In the genomic region with DNA sequence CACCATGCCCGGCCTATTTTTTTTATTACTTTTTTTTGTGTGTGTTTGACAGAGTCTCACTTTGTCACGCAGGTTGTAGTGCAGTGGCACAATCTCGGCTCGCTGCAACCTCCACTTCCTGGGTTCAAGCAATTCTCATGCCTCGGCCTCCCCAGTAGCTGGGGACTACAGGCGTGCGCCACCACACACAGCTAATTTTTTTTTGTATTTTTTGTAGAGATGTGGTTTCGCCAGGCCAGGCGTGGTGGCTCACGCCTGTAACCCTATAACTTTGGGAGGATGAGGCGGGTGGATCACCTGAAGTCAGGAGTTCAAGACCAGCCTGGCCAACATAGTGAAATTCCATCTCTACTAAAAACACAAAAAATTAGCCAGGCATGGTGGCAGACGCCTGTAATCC, we compare ENCODE assay signal across 6 cellular contexts. TPM values are rescaled to one million over a fixed set of nuclear protein-coding genes. Genes with fewer than 3 reads are reported as not detected.
DNase-seq lines count a peak whose midpoint lies in the region; ATAC-seq, FAIRE-seq and TF ChIP-seq lines count a peak whose summit lies in the region.
"Not testable (repeated sequence)": the region's sequence is repeated elsewhere in the genome, so short reads cannot be mapped to it uniquely, and the experiment has no call there.

No MANE protein-coding gene starts in this region.

- not testable (repeated sequence) for H3K27me3 ChIP-seq in BLaER1 treated with 17β-estradiol and CSF1 and Interleukin-3, amounts not matched to agents 10 nM and 100 nM; PC-9 (ENCODE audit: insufficient read depth, low read depth); K562 (ENCODE audit: control insufficient read depth in 2 of 2, insufficient read depth in 2 of 2, low read length in 2 of 2); hepatocyte; lower lobe of right lung (ENCODE audit: low read depth); upper lobe of left lung

- not testable (repeated sequence) for ATAC-seq in K562; lower lobe of right lung; upper lobe of left lung (ENCODE audit: low FRiP score in 2 of 2)

- TF ChIP-seq CTCF in PC-9 (conservative IDR thresholded peaks at IDR 0.05); K562 (IDR thresholded peaks at IDR 0.05 in 2 of 3, conservative IDR thresholded peaks at IDR 0.05 in 1 of 3; ENCODE audit: insufficient read depth in 2 of 3, low read depth in 1 of 3, low read length in 3 of 3); hepatocyte (IDR thresholded peaks at IDR 0.05; ENCODE audit: poor library complexity); lower lobe of right lung (IDR thresholded peaks at IDR 0.05); upper lobe of left lung (IDR thresholded peaks at IDR 0.05): not testable (repeated sequence)

- peak overlapping the region; percentile 93 to 100 (median 97); a peak in 21 of 22 replicates for H3K27ac ChIP-seq in BLaER1 treated with 17β-estradiol and CSF1 and Interleukin-3, amounts not matched to agents 10 nM and 100 nM
- 0 out of 2 replicates have a peak overlapping the region, but pooled peaks have one; percentile 41 for H3K27ac ChIP-seq in PC-9
- not testable (repeated sequence) for H3K27ac ChIP-seq in K562 (ENCODE audit: extremely low read depth, low read depth, low read length)
- H3K27ac ChIP-seq in hepatocyte: peak overlapping the region; percentile 92
- H3K27ac ChIP-seq in lower lobe of right lung: peak overlapping the region; percentile 99
- H3K27ac ChIP-seq in upper lobe of left lung: peak overlapping the region; percentile 88 to 99 (median 92)

- BruUV-seq in PC-9 (replicated peaks; lab: Mats Ljungman, UMichigan); K562 (replicated peaks; lab: Mats Ljungman, UMichigan): not testable (repeated sequence)

- 93% methylated on average over 5 of the region's 12 CpGs for WGBS in K562 (ENCODE audit: insufficient coverage, low coverage, missing lambda C conversion rate)
- WGBS in hepatocyte (ENCODE audit: low lambda C conversion rate, missing lambda C conversion rate): 96% methylated on average over 12 of the region's 12 CpGs
- WGBS in upper lobe of left lung, 2 donors: 90 to 97% methylated on average over 12 of the region's 12 CpGs

- H3K4me1 ChIP-seq in BLaER1 treated with 17β-estradiol and CSF1 and Interleukin-3, amounts not matched to agents 10 nM and 100 nM: peaks cover 80 to 98% (median 96%) of the 10 kb centered on the region in 10 experiments
- peaks cover 74% of the 10 kb centered on the region for H3K4me1 ChIP-seq in PC-9 (replicated peaks; ENCODE audit: insufficient read depth)
- peaks cover 23 to 30% of the 10 kb centered on the region in 2 experiments for H3K4me1 ChIP-seq in K562 (replicated peaks in 1 of 2; ENCODE audit: control insufficient read depth in 2 of 2, insufficient read depth in 2 of 2, low read length in 2 of 2)
- H3K4me1 ChIP-seq in hepatocyte (ENCODE audit: insufficient read depth): peaks cover 28% of the 10 kb centered on the region
- H3K4me1 ChIP-seq in lower lobe of right lung: peaks cover 70% of the 10 kb centered on the region
- peaks cover 66 to 73% (median 69%) of the 10 kb centered on the region in 4 donors for H3K4me1 ChIP-seq in upper lobe of left lung

- not testable (repeated sequence) for H3K9me3 ChIP-seq in BLaER1 treated with 17β-estradiol and CSF1 and Interleukin-3, amounts not matched to agents 10 nM and 100 nM (replicated peaks in 1 of 11); PC-9 (ENCODE audit: insufficient read depth, low read depth); K562 (replicated peaks; ENCODE audit: control insufficient read depth, insufficient read depth, low read depth, low read length); hepatocyte (ENCODE audit: low read depth); lower lobe of right lung; upper lobe of left lung

- H3K9me1 ChIP-seq in K562 (ENCODE audit: control insufficient read depth, insufficient read depth, low read length): not testable (repeated sequence)

- not testable (repeated sequence) for DNase-seq in PC-9; K562 (ENCODE audit: extremely low read depth in 1 of 4, low spot score in 3 of 4); hepatocyte (ENCODE audit: low spot score); lower lobe of right lung; upper lobe of left lung

- H3K9ac ChIP-seq in BLaER1 treated with 17β-estradiol and CSF1 and Interleukin-3, amounts not matched to agents 10 nM and 100 nM: peak overlapping the region in 6 of 11 experiments; percentile 79 to 98 (median 90); a peak in 6 of 22 replicates
- H3K9ac ChIP-seq in K562 (ENCODE audit: insufficient read depth in 1 of 2, low read depth in 2 of 2, low read length in 2 of 2): not testable (repeated sequence)

- not testable (repeated sequence) for H3K36me3 ChIP-seq in BLaER1 treated with 17β-estradiol and CSF1 and Interleukin-3, amounts not matched to agents 10 nM and 100 nM; PC-9 (ENCODE audit: low read depth); K562 (ENCODE audit: control insufficient read depth, insufficient read depth, low read length); hepatocyte (replicated peaks; ENCODE audit: insufficient read depth, low read depth); lower lobe of right lung; upper lobe of left lung

- H3K4me2 ChIP-seq in BLaER1 treated with 17β-estradiol and CSF1 and Interleukin-3, amounts not matched to agents 10 nM and 100 nM: peak overlapping the region in 6 of 11 experiments; percentile 79 to 98 (median 93); a peak in 12 of 22 replicates
- H3K4me2 ChIP-seq in PC-9; K562 (ENCODE audit: insufficient read depth, low read length); hepatocyte: not testable (repeated sequence)

- POLR2A ChIA-PET in PC-9 (lab: Charles Lee; ENCODE audit: unreplicated experiment) (interaction anchor here (0.6 kb wide), 2 partner anchors 16 to 450 kb away, joined by 3 to 9 read pairs; partner anchors contain the start of gene SLC25A20), K562 (lab: Yijun Ruan, JAX) (interaction anchor here (0.7 to 1.2 kb wide), 4 partner anchors 8 to 757 kb away, joined by 3 to 4 read pairs (median 4); partner anchors contain the start of genes RHOA, TCTA and USP4)

- in situ Hi-C loops in K562 (cut with MboI): not testable (repeated sequence)

- H3F3A ChIP-seq in PC-9 (ENCODE audit: insufficient read depth, low read depth): peaks cover 67% of the 10 kb centered on the region

- TF ChIP-seq POLR2A in K562 (conservative IDR thresholded peaks at IDR 0.05); upper lobe of left lung (IDR thresholded peaks at IDR 0.05): not testable (repeated sequence)

- H2AFZ ChIP-seq in PC-9; K562 (ENCODE audit: low read depth, low read length); hepatocyte: not testable (repeated sequence)

- not testable (repeated sequence) for H3K79me2 ChIP-seq in PC-9 (ENCODE audit: low read depth); K562 (ENCODE audit: control insufficient read depth, insufficient read depth, low read length); hepatocyte

- CTCF ChIA-PET in PC-9 (lab: Charles Lee); K562 (lab: Yijun Ruan, JAX; ENCODE audit: low intra/inter-chr PET ratio): not testable (repeated sequence)

- H3K9me2 ChIP-seq in PC-9 (ENCODE audit: insufficient read depth); hepatocyte (replicated peaks; ENCODE audit: insufficient read depth): not testable (repeated sequence)

- not testable (repeated sequence) for H3K4me3 ChIP-seq in BLaER1 treated with 17β-estradiol and CSF1 and Interleukin-3, amounts not matched to agents 10 nM and 100 nM; PC-9; K562; hepatocyte; lower lobe of right lung; upper lobe of left lung

- FAIRE-seq in K562 (lab: Jason Lieb, UNC): not testable (repeated sequence)

- intact Hi-C loops in PC-9 (cut with micrococcal nuclease; ENCODE audit: unreplicated experiment): loop anchor here (5.0 kb wide), 1 partner anchor 324 kb away; the partner anchor contains the start of gene APEH
- intact Hi-C loops in K562 (cut with micrococcal nuclease); lower lobe of right lung (cut with DNase I): not testable (repeated sequence)

- not testable (repeated sequence) for TF ChIP-seq EP300 in K562 (IDR thresholded peaks at IDR 0.05; ENCODE audit: low read length); upper lobe of left lung (IDR thresholded peaks at IDR 0.05)

- H4K20me1 ChIP-seq in BLaER1 treated with 17β-estradiol and CSF1 and Interleukin-3, amounts not matched to agents 10 nM and 100 nM; PC-9 (ENCODE audit: insufficient read depth); K562 (replicated peaks; ENCODE audit: control insufficient read depth, insufficient read depth, low read length); hepatocyte (ENCODE audit: insufficient read depth, poor library complexity, severe bottlenecking): not testable (repeated sequence)

- TF ChIP-seq RAD21 in K562 (CRISPR knock-in tag; conservative IDR thresholded peaks at IDR 0.05 in 1 of 2, IDR thresholded peaks at IDR 0.05 in 1 of 2): not testable (repeated sequence)

RNA-seq across cellular contexts. Expression of gene USP4, which starts 8.5 kb away (rescaled TPM):
- total RNA-seq in PC-9 (2021): 39.8 and 42.9 TPM in 2 replicates
- total RNA-seq in K562 (2011; cell fraction: chromatin; rRNA removed; ENCODE audit: low replicate concordance): 133 and 164 TPM in 2 replicates
- 65.0 and 68.9 TPM in 2 replicates for total RNA-seq in K562 (2011; cell fraction: nucleolus; rRNA removed)
- 73.2 and 84.3 TPM in 2 replicates for total RNA-seq in K562 (2011; cell fraction: nucleoplasm; rRNA removed)
- total RNA-seq in K562 (2014; rRNA removed): 11.8 and 22.1 TPM in 2 replicates
- 21.3 and 21.7 TPM in 2 replicates for total RNA-seq in K562 (2014; rRNA removed; fragmentation: Illumina TruSeq; extraction: Trizol)
- total RNA-seq in K562 (2015; rRNA removed; fragmentation: Illumina TruSeq; extraction: Trizol): 20.8 and 21.1 TPM in 2 replicates
- total RNA-seq in K562 (2021): 26.7 and 29.5 TPM in 2 replicates
- 34.2 and 40.4 TPM in 2 replicates for polyA plus RNA-seq in K562 (2011; rRNA removed)
- polyA plus RNA-seq in K562 (2011; cell fraction: cytosol; rRNA removed): 15.9 and 25.7 TPM in 2 replicates
- 41.0 and 48.6 TPM in 2 replicates for polyA plus RNA-seq in K562 (2011; cell fraction: nucleus; rRNA removed)
- 15.9 and 17.4 TPM in 2 replicates for polyA plus RNA-seq in K562 (2012)
- 24.7 and 28.2 TPM in 2 replicates for polyA plus RNA-seq in K562 (2014; fragmentation: Illumina TruSeq; extraction: Trizol)
- polyA plus RNA-seq in K562 (2014; fragmentation: Nextera tagmentation; extraction: Ambion mirVana): 10 to 100 TPM; 15.4 to 22.9 TPM
- polyA plus RNA-seq in K562 (2014; rRNA removed): 20.4 and 26.1 TPM in 2 replicates
- 92.0 and 112 TPM in 2 replicates for polyA minus RNA-seq in K562 (2011; rRNA and poly(A)+ RNA removed)
- 19.7 and 26.8 TPM in 2 replicates for polyA minus RNA-seq in K562 (2011; cell fraction: cytosol; rRNA and poly(A)+ RNA removed)
- 25.7 and 36.9 TPM in 2 replicates for polyA minus RNA-seq in K562 (2011; cell fraction: nucleus; rRNA and poly(A)+ RNA removed)
- 14.4 and 20.1 TPM in 2 replicates for total RNA-seq in hepatocyte
- 23.9 and 26.5 TPM in 2 replicates for polyA plus RNA-seq in hepatocyte
- 71.3 TPM for total RNA-seq in lower lobe of right lung
- total RNA-seq in upper lobe of left lung: 100 to 1,000 TPM in 2 of 6 donors, 10 to 100 TPM in 4; 28.1 to 190 (median 66.9) TPM

RNA-seq across cellular contexts. Expression of gene GPX1, which starts 9.8 kb away (rescaled TPM):
- total RNA-seq in PC-9 (2021) (386 and 394 TPM in 2 replicates), K562 (2014; rRNA removed) (0.57 TPM in 1 of 2 replicates, not detected in the other), K562 (2014; rRNA removed; fragmentation: Illumina TruSeq; extraction: Trizol) (not detected in 2 replicates), K562 (2015; rRNA removed; fragmentation: Illumina TruSeq; extraction: Trizol) (0.25 TPM in 1 of 2 replicates, not detected in the other), K562 (2021) (1.3 and 1.6 TPM in 2 replicates), hepatocyte (186 and 205 TPM in 2 replicates), lower lobe of right lung (450 TPM), upper lobe of left lung (100 to 1,000 TPM; 174 to 603 (median 445) TPM)
- 4.0 and 12.8 TPM in 2 replicates for total RNA-seq in K562 (2011; cell fraction: chromatin; rRNA removed; ENCODE audit: low replicate concordance)
- 6.8 and 7.7 TPM in 2 replicates for total RNA-seq in K562 (2011; cell fraction: nucleolus; rRNA removed)
- 2.8 and 3.7 TPM in 2 replicates for total RNA-seq in K562 (2011; cell fraction: nucleoplasm; rRNA removed)
- polyA plus RNA-seq in K562 (2011; rRNA removed) (0.08 TPM in 1 of 2 replicates, not detected in the other), K562 (2014; fragmentation: Illumina TruSeq; extraction: Trizol) (not detected in 2 replicates), K562 (2014; fragmentation: Nextera tagmentation; extraction: Ambion mirVana) (under 1 TPM in 1 of 2 experiments, not detected in 1; 0.08 TPM), K562 (2014; rRNA removed) (0.09 and 0.16 TPM in 2 replicates), hepatocyte (437 and 440 TPM in 2 replicates)
- polyA plus RNA-seq in K562 (2011; cell fraction: cytosol; rRNA removed): 0.12 and 0.15 TPM in 2 replicates
- 1.0 and 2.1 TPM in 2 replicates for polyA plus RNA-seq in K562 (2011; cell fraction: nucleus; rRNA removed)
- polyA plus RNA-seq in K562 (2012): 0.37 TPM in 1 of 2 replicates, not detected in the other
- 0.32 and 0.60 TPM in 2 replicates for polyA minus RNA-seq in K562 (2011; rRNA and poly(A)+ RNA removed)
- 2.0 and 3.9 TPM in 2 replicates for polyA minus RNA-seq in K562 (2011; cell fraction: cytosol; rRNA and poly(A)+ RNA removed)
- 2.7 and 3.6 TPM in 2 replicates for polyA minus RNA-seq in K562 (2011; cell fraction: nucleus; rRNA and poly(A)+ RNA removed)

Comparison
In these comparisons a context has a peak if more than half of its experiments do, and no peak if none do; other contexts are left out.
1. RNA of gene GPX1, which starts 9.8 kb away (total RNA-seq): 174 to 603 TPM in upper lobe of left lung, 450 TPM in lower lobe of right lung (single experiment), 386 to 394 TPM in PC-9 and 186 to 205 TPM in hepatocyte; 0.25 to 12.8 TPM in K562; every median in the first group is over 10 times any median in the second.